In the genomic region with DNA sequence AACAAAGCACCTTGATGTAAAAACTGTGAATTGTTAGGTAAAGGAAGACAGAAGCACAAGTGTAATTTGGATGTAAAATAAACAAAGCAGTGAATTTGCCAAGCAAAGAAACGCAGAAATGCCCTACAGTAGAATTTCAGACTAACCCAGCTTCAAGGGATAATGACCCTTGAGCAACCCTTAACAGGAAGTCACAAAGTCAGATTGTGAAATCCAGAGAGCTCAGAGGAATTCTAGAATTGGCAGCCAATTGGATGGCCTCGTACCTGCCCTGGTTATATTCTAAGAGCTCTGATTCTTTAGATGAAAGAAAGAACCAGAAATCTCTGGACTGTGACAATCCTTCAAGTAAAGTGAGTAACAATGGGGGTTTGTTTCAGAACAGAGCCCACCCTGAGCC, we compare ENCODE assay signal across 1 cellular context.
TF ChIP-seq lines count a peak whose summit lies in the region.

No MANE protein-coding gene starts in this region.

TF ChIP-seq in H1, 55 proteins besides CTCF, POLR2A, EP300 and RAD21 (continued from another document):
- TF ChIP-seq, protein P1, sequence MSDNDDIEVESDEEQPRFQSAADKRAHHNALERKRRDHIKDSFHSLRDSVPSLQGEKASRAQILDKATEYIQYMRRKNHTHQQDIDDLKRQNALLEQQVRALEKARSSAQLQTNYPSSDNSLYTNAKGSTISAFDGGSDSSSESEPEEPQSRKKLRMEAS (IDR thresholded peaks at IDR 0.05): no peak
TF ChIP-seq in H1: peak in this region for 1.
